ENCODE assay signal across 9 cellular contexts in the genomic region with DNA sequence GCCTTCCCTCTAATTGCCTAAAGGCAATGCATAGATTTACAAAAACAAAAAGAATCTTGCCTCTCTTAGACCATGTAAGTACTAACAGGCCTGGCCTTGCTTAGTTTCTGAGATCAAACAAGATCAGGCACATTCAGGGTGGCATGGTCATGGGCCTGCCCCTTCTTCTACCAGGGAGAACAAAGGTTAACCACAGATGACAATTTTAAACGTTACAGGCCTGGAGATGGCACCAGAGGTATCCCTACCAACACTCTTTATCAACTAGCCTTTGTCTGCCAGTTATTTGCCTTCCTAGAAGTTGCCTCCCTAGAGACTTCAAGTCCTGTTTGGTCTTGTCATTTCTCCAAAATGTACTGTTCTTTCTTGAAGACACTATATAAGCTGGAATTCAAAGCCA.
A peak's percentile ranks its signal among the peaks of the same experiment; 100 is the strongest.
DNase-seq lines count a peak whose midpoint lies in the region; ATAC-seq and TF ChIP-seq lines count a peak whose summit lies in the region.
"Had no signal": no experiment of that assay in that cellular context is flagged by ENCODE, and none has a peak within 500 bp of the region (broad histone marks: within the 10 kb centered on the region; RNA-seq: fewer than 3 reads in every experiment).

No MANE protein-coding gene starts in this region.

- no peaks in the 10 kb centered on the region for H3K9me3 Mint-ChIP-seq in progenitor cell of endocrine pancreas (ENCODE audit: low read depth)

- intact Hi-C loops in dorsolateral prefrontal cortex (cut with DNase I) (loop anchor here in 1 of 2 donors (2.0 to 10.0 kb wide), 2 partner anchors 209 to 251 kb away; no protein-coding TSS in a partner anchor), ascending aorta (cut with DNase I) (no loop called here)

- H3K9me3 ChIP-seq in ascending aorta: no peaks in the 10 kb centered on the region

- ATAC-seq in GM21381 (IDR thresholded peaks at IDR 0.05; ENCODE audit: unreplicated experiment): no peak

- H3K27me3 Mint-ChIP-seq in progenitor cell of endocrine pancreas: no peaks in the 10 kb centered on the region

- peak overlapping the region; percentile 61 for H3K27ac Mint-ChIP-seq in progenitor cell of endocrine pancreas

- DNase-seq in DMS79 treated with DMSO at 0.1 percent for 48 hours (lab: John Stamatoyannopoulos, UW) (peak; percentile 16), DMS79 (lab: John Stamatoyannopoulos, UW) (no peak), NCI-H1694 (lab: John Stamatoyannopoulos, UW) (peak; percentile 29), dorsolateral prefrontal cortex (peak in 1 of 10 donors; percentile 26), progenitor cell of endocrine pancreas (ENCODE audit: low spot score, unreplicated experiment) (no peak), ascending aorta (ENCODE audit: low spot score in 2 of 2) (no peak)
- no peak for DNase-seq in activated CD4-positive, alpha-beta T cell treated with anti-CD3 and anti-CD28 coated beads for 48 hours

- H3K4me3 Mint-ChIP-seq in progenitor cell of endocrine pancreas (ENCODE audit: low read depth): no peak overlapping the region

- H3K36me3 ChIP-seq in ascending aorta: no peaks in the 10 kb centered on the region

- peak in 48 of 56 donors; percentile 10 to 66 (median 38) for TF ChIP-seq CTCF in dorsolateral prefrontal cortex (IDR thresholded peaks at IDR 0.05 in 54 of 56, conservative IDR thresholded peaks at IDR 0.05 in 2 of 56; ENCODE audit: low read depth in 1 of 56, partially characterized antibody in 56 of 56)
- TF ChIP-seq CTCF in progenitor cell of endocrine pancreas (IDR thresholded peaks at IDR 0.05; ENCODE audit: unreplicated experiment): no peak
- TF ChIP-seq CTCF in ascending aorta (IDR thresholded peaks at IDR 0.05): no peak

- peak overlapping the region in 58 of 59 donors; percentile 3 to 87 (median 70) for H3K27ac ChIP-seq in dorsolateral prefrontal cortex
- H3K27ac ChIP-seq in ascending aorta: no peak overlapping the region
- H3K27ac ChIP-seq: KMS-11 had no signal

- H3K4me3 ChIP-seq in dorsolateral prefrontal cortex (no peak overlapping the region), ascending aorta (no peak overlapping the region)

- peaks cover 20% of the 10 kb centered on the region for H3K4me1 Mint-ChIP-seq in progenitor cell of endocrine pancreas (ENCODE audit: low read depth)

- no peaks in the 10 kb centered on the region for H3K27me3 ChIP-seq in dorsolateral prefrontal cortex
- no peaks in the 10 kb centered on the region for H3K27me3 ChIP-seq in ascending aorta

- peaks cover 3% of the 10 kb centered on the region for H3K36me3 Mint-ChIP-seq in progenitor cell of endocrine pancreas (ENCODE audit: insufficient read depth)

- no peaks in the 10 kb centered on the region for H3K4me1 ChIP-seq in ascending aorta

Comparison
In these comparisons a context has a peak if more than half of its experiments do, and no peak if none do; other contexts are left out.
1. DNase-seq: peak in DMS79 treated with DMSO at 0.1 percent for 48 hours (single experiment) and NCI-H1694 (single experiment); none in DMS79 (single experiment), progenitor cell of endocrine pancreas (single experiment), activated CD4-positive, alpha-beta T cell treated with anti-CD3 and anti-CD28 coated beads for 48 hours (single experiment) and ascending aorta (0 of 2).
2. H3K27ac ChIP-seq: peak in dorsolateral prefrontal cortex (58 of 59); none in ascending aorta (0 of 2).
3. CTCF ChIP-seq: peak in dorsolateral prefrontal cortex (48 of 56); none in progenitor cell of endocrine pancreas (single experiment) and ascending aorta (0 of 3).